Comparison of ENCODE assay signal across 9 cellular contexts in genomic region chr7:44100458-44101303, GRCh38. TPM values are rescaled to one million over a fixed set of nuclear protein-coding genes. Genes with fewer than 3 reads are reported as not detected.
DNase-seq lines count a peak whose midpoint lies in the region; ATAC-seq and TF ChIP-seq lines count a peak whose summit lies in the region.
"Had no signal": no experiment of that assay in that cellular context is flagged by ENCODE, and none has a peak within 500 bp of the region (broad histone marks: within the 10 kb centered on the region; RNA-seq: fewer than 3 reads in every experiment).

No MANE protein-coding gene starts in this region.

- TF ChIP-seq CTCF in choroid plexus epithelial cell (conservative IDR thresholded peaks at IDR 0.05; ENCODE audit: low read depth, low read length) (no peak), mesothelial cell of epicardium (IDR thresholded peaks at IDR 0.05; ENCODE audit: unreplicated experiment) (no peak), upper lobe of right lung (IDR thresholded peaks at IDR 0.05) (no peak)

- DNase-seq in LHCN-M2 (ENCODE audit: low read depth) (peak; percentile 89), choroid plexus epithelial cell (ENCODE audit: low read depth) (peak; percentile 96), mesothelial cell of epicardium (ENCODE audit: low spot score in 2 of 2, unreplicated experiment in 2 of 2) (no peak), upper lobe of right lung (no peak), SHP77 treated with DMSO at 0.1 percent for 48 hours (lab: John Stamatoyannopoulos, UW) (no peak), GF-D8 (lab: John Stamatoyannopoulos, UW) (no peak)
- DNase-seq: activated CD4-positive, alpha-beta memory T cell treated with anti-CD3 and anti-CD28 coated beads, Interleukin-2, amount 10 ng/mL, durations not matched to agents 7 days and 5 days; NCI-H524 had no signal

- peaks cover 13% of the 10 kb centered on the region for H3K27me3 Mint-ChIP-seq in mesothelial cell of epicardium (ENCODE audit: low read depth)

- intact Hi-C loops in upper lobe of right lung (cut with DNase I) = no loop called here

- no peak overlapping the region for H3K4me3 ChIP-seq in choroid plexus epithelial cell (ENCODE audit: low read depth, low read length)
- no peak overlapping the region for H3K4me3 ChIP-seq in upper lobe of right lung

- no peaks in the 10 kb centered on the region for H3K36me3 Mint-ChIP-seq in mesothelial cell of epicardium

- ATAC-seq in upper lobe of right lung (no peak), GM18517 (IDR thresholded peaks at IDR 0.05; ENCODE audit: unreplicated experiment) (no peak)

- H3K36me3 ChIP-seq in upper lobe of right lung = no peaks in the 10 kb centered on the region

- H3K27ac ChIP-seq in upper lobe of right lung = peak overlapping the region; percentile 76

- H3K4me1 ChIP-seq in upper lobe of right lung = peaks cover 3% of the 10 kb centered on the region

- H3K4me1 Mint-ChIP-seq in mesothelial cell of epicardium = peaks cover 12% of the 10 kb centered on the region

- no peaks in the 10 kb centered on the region for H3K9me3 ChIP-seq in upper lobe of right lung

- H3K4me3 Mint-ChIP-seq in mesothelial cell of epicardium = no peak overlapping the region
- H3K4me3 Mint-ChIP-seq: activated CD4-positive, alpha-beta memory T cell treated with anti-CD3 and anti-CD28 coated beads, Interleukin-2, amount 10 ng/mL, durations not matched to agents 7 days and 5 days had no signal

- H3K9me3 Mint-ChIP-seq in mesothelial cell of epicardium = no peaks in the 10 kb centered on the region
- H3K9me3 Mint-ChIP-seq: activated CD4-positive, alpha-beta memory T cell treated with anti-CD3 and anti-CD28 coated beads, Interleukin-2, amount 10 ng/mL, durations not matched to agents 7 days and 5 days had no signal

- peak overlapping the region; percentile 85 for H3K27ac Mint-ChIP-seq in mesothelial cell of epicardium
- H3K27ac Mint-ChIP-seq: activated CD4-positive, alpha-beta memory T cell treated with anti-CD3 and anti-CD28 coated beads, Interleukin-2, amount 10 ng/mL, durations not matched to agents 7 days and 5 days had no signal

- H3K27me3 ChIP-seq in upper lobe of right lung = no peaks in the 10 kb centered on the region

RNA-seq across cellular contexts. Expression of gene AEBP1, which starts 3.5 kb away (rescaled TPM):
- total RNA-seq in LHCN-M2 (2014; rRNA removed) (not detected in 2 replicates), mesothelial cell of epicardium (94.3 to 96.8 TPM (median 95.2 TPM) in 3 replicates), upper lobe of right lung (272 TPM)
- not detected for polyA plus RNA-seq in LHCN-M2 (2012)

RNA-seq across cellular contexts. Expression of gene POLM, which starts 18.4 kb away (rescaled TPM):
- total RNA-seq in LHCN-M2 (2014; rRNA removed) (18.4 and 19.4 TPM in 2 replicates), mesothelial cell of epicardium (27.1 to 29.8 TPM (median 29.0 TPM) in 3 replicates), upper lobe of right lung (26.8 TPM)
- polyA plus RNA-seq in LHCN-M2 (2012) = 6.8 TPM

RNA-seq across cellular contexts. Expression of gene POLD2, which starts 22.7 kb away (rescaled TPM):
- total RNA-seq in LHCN-M2 (2014; rRNA removed) (193 and 201 TPM in 2 replicates), mesothelial cell of epicardium (117 to 126 TPM (median 125 TPM) in 3 replicates), upper lobe of right lung (60.2 TPM)
- polyA plus RNA-seq in LHCN-M2 (2012) = 235 TPM

RNA-seq across cellular contexts. Expression of gene PGAM2, which starts 35.3 kb away (rescaled TPM):
- not detected in 2 replicates for total RNA-seq in LHCN-M2 (2014; rRNA removed)
- polyA plus RNA-seq in LHCN-M2 (2012) = 0.61 TPM
- total RNA-seq in mesothelial cell of epicardium = 0.99 to 1.7 TPM (median 1.2 TPM) in 3 replicates
- 1.1 TPM for total RNA-seq in upper lobe of right lung

RNA-seq across cellular contexts. Expression of gene MYL7, which starts 40.5 kb away (rescaled TPM):
- not detected in 2 replicates for total RNA-seq in LHCN-M2 (2014; rRNA removed)
- polyA plus RNA-seq in LHCN-M2 (2012) = not detected
- 11.4 to 14.3 TPM (median 12.5 TPM) in 3 replicates for total RNA-seq in mesothelial cell of epicardium
- total RNA-seq in upper lobe of right lung = 3.1 TPM
- total RNA-seq: activated CD4-positive, alpha-beta memory T cell treated with anti-CD3 and anti-CD28 coated beads, Interleukin-2, amount 10 ng/mL, durations not matched to agents 7 days and 5 days had no signal

Comparison
In these comparisons a context has a peak if more than half of its experiments do, and no peak if none do; other contexts are left out.
1. DNase-seq: peak in LHCN-M2 (single experiment) and choroid plexus epithelial cell (single experiment); none in mesothelial cell of epicardium (0 of 2), upper lobe of right lung (single experiment), SHP77 treated with DMSO at 0.1 percent for 48 hours (single experiment) and GF-D8 (single experiment).
2. RNA of gene AEBP1, which starts 3.5 kb away (total RNA-seq): 272 TPM in upper lobe of right lung (single experiment) and 94.3 to 96.8 TPM in mesothelial cell of epicardium; not detected in LHCN-M2; every median in the first group is over 10 times any median in the second.